In the genomic region with DNA sequence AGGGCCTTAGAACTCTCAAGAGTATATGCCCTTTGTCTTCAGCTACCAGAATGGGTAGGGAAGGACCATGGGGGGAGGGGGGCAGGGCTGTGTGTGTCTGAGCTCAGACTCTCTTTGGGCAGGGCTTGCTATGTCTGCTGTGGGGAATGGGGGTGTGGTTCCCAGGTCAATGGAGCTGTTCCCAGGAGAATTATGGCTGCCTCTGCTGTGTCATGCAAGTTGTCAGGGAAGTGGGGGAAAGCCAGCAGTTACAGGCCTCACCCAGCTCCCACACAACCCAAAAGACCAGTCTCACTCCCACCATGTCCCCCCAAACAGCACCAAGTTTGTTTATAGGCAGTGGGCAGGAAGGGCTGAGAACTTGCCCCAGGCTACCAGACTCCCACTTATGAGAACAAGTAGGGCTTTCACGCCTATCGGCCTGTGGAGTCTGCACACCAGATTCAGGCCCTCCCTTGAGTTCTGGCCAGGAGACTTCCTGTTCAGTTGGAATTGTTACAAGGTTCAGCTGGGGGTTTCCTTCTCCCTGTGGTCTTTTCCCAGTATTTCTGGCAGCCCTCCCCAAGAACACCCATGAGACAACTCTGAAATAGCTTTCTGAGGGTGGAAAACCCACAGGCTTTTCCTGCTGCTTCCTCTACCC, we compare ENCODE assay signal across 32 cellular contexts. TPM values are rescaled to one million over a fixed set of nuclear protein-coding genes. Genes with fewer than 3 reads are reported as not detected.
DNase-seq lines count a peak whose midpoint lies in the region; ATAC-seq and TF ChIP-seq lines count a peak whose summit lies in the region.
"Had no signal": no experiment of that assay in that cellular context is flagged by ENCODE, and none has a peak within 500 bp of the region (broad histone marks: within the 10 kb centered on the region; RNA-seq: fewer than 3 reads in every experiment).

No MANE protein-coding gene starts in this region.

- no peak overlapping the region for H3K4me3 Mint-ChIP-seq in H9
- no peak overlapping the region for H3K4me3 Mint-ChIP-seq in stimulated activated naive B cell treated with anti-CD40 and anti-IgM and Interleukin-4, amounts not matched to agents 10 μg/mL and 1 μg/mL and 100 μg/mL, for 72 hours
- H3K4me3 Mint-ChIP-seq: activated CD4-positive, alpha-beta T cell treated with anti-CD3 and anti-CD28 coated beads for 36 hours; activated CD8-positive, alpha-beta T cell treated with anti-CD3 and anti-CD28 coated beads for 36 hours; CD14-positive monocyte had no signal

- H3K4me1 Mint-ChIP-seq in H9 = peaks cover 14 to 16% of the 10 kb centered on the region in 2 experiments; a peak in 3 of 4 replicates
- no peaks in the 10 kb centered on the region for H3K4me1 Mint-ChIP-seq in stimulated activated naive B cell treated with anti-CD40 and anti-IgM and Interleukin-4, amounts not matched to agents 10 μg/mL and 1 μg/mL and 100 μg/mL, for 72 hours
- H3K4me1 Mint-ChIP-seq: CD14-positive monocyte had no signal

- no peaks in the 10 kb centered on the region for H3K9me2 ChIP-seq in DOHH2 (replicated peaks; ENCODE audit: control insufficient read depth, low read length)

- H3K27me3 Mint-ChIP-seq in H9 (ENCODE audit: low read depth) = peaks cover 7% of the 10 kb centered on the region
- H3K27me3 Mint-ChIP-seq in stimulated activated naive B cell treated with anti-CD40 and anti-IgM and Interleukin-4, amounts not matched to agents 10 μg/mL and 1 μg/mL and 100 μg/mL, for 72 hours = peaks cover 18 to 19% of the 10 kb centered on the region in 2 donors
- H3K27me3 Mint-ChIP-seq: progenitor cell of endocrine pancreas had no signal

- H3K36me3 Mint-ChIP-seq in H9 (ENCODE audit: insufficient read depth in 1 of 3, low read depth in 3 of 3) = peaks cover 0 to 39% (median 15%) of the 10 kb centered on the region in 3 experiments; a peak in 5 of 7 replicates
- no peaks in the 10 kb centered on the region for H3K36me3 Mint-ChIP-seq in stimulated activated naive B cell treated with anti-CD40 and anti-IgM and Interleukin-4, amounts not matched to agents 10 μg/mL and 1 μg/mL and 100 μg/mL, for 72 hours
- H3K36me3 Mint-ChIP-seq: CD14-positive monocyte had no signal

- no peak overlapping the region for H3K4ac ChIP-seq in H9 (ENCODE audit: low read depth, low read length)

- H3K14ac ChIP-seq in H9 (ENCODE audit: insufficient read depth, low read length) = no peak overlapping the region

- H3F3A ChIP-seq in DOHH2 (ENCODE audit: control insufficient read depth, insufficient read depth) = peaks cover 7% of the 10 kb centered on the region

- WGBS in H9 (ENCODE audit: extremely low coverage, insufficient read length, low lambda C conversion rate) = no CpG with 5 or more reads among the region's 2 CpGs

- no peak overlapping the region for H3K4me3 ChIP-seq in DOHH2 (ENCODE audit: low read length)
- H3K4me3 ChIP-seq in cardiac fibroblast (replicated peaks in 1 of 2; ENCODE audit: low read depth in 2 of 2, low read length in 2 of 2) = no peak overlapping the region
- H3K4me3 ChIP-seq in osteoblast (ENCODE audit: insufficient read depth, low read length) = no peak overlapping the region
- H3K4me3 ChIP-seq: breast epithelium, left lung had no signal

- no peak overlapping the region for H3K18ac ChIP-seq in H9 (ENCODE audit: insufficient read length, low read depth, low read length)

- H3K79me2 ChIP-seq in DOHH2 (ENCODE audit: control insufficient read depth, low read length) (no peaks in the 10 kb centered on the region), H9 (ENCODE audit: insufficient read depth, low read length) (no peaks in the 10 kb centered on the region), osteoblast (ENCODE audit: insufficient read depth, low read length) (no peaks in the 10 kb centered on the region)

- no peak overlapping the region for H2BK120ac ChIP-seq in H9 (ENCODE audit: low read depth, low read length, poor library complexity, severe bottlenecking)

- H4K20me1 ChIP-seq in DOHH2 (ENCODE audit: control insufficient read depth, insufficient read depth, low read depth, low read length) (no peaks in the 10 kb centered on the region), H9 (ENCODE audit: control insufficient read depth, insufficient read depth, insufficient read length) (no peaks in the 10 kb centered on the region), osteoblast (ENCODE audit: insufficient read depth, low read length) (no peaks in the 10 kb centered on the region)

- H3K36me3 ChIP-seq in DOHH2 (ENCODE audit: control insufficient read depth, low read length) (peaks cover 19% of the 10 kb centered on the region), osteoblast (ENCODE audit: insufficient read depth, low read length) (no peaks in the 10 kb centered on the region)
- H3K36me3 ChIP-seq: breast epithelium, left lung had no signal

- H3K27ac ChIP-seq in DOHH2 (ENCODE audit: low read depth, low read length) = no peak overlapping the region
- no peak overlapping the region for H3K27ac ChIP-seq in H9 (ENCODE audit: insufficient read length, low read depth, low read length)
- H3K27ac ChIP-seq in osteoblast (ENCODE audit: low read depth, low read length) = no peak overlapping the region
- H3K27ac ChIP-seq: breast epithelium, left lung, VCaP had no signal

- H4K5ac ChIP-seq in H9 (ENCODE audit: insufficient read length, low read depth, low read length) = no peak overlapping the region

- H2BK12ac ChIP-seq in H9 (ENCODE audit: insufficient read length, low read depth, low read length) = no peak overlapping the region

- no peak overlapping the region for H2BK20ac ChIP-seq in H9 (ENCODE audit: low read depth, low read length, poor library complexity, severe bottlenecking)

- H2BK5ac ChIP-seq in H9 (ENCODE audit: insufficient read length, low read length) = no peak overlapping the region

- no peak overlapping the region for H3K27ac Mint-ChIP-seq in H9
- H3K27ac Mint-ChIP-seq in stimulated activated naive B cell treated with anti-CD40 and anti-IgM and Interleukin-4, amounts not matched to agents 10 μg/mL and 1 μg/mL and 100 μg/mL, for 72 hours = no peak overlapping the region
- H3K27ac Mint-ChIP-seq: activated CD4-positive, alpha-beta T cell treated with anti-CD3 and anti-CD28 coated beads for 36 hours; activated CD8-positive, alpha-beta T cell treated with anti-CD3 and anti-CD28 coated beads for 36 hours; activated naive CD4-positive, alpha-beta T cell treated with anti-CD3 and anti-CD28 coated beads, Interleukin-2, amount 50 U/mL, for 72 hours; activated T-helper 2 cell treated with anti-CD3 and anti-CD28 coated beads, Interferon-gamma antibody, Interleukin-2, Interleukin-4, amounts not matched to agents 10 μg/mL and 5 μg/mL and 100 μg/mL, durations not matched to agents 14 hours and 24 hours and 36 hours; progenitor cell of endocrine pancreas had no signal

- no peaks in the 10 kb centered on the region for H3K27me3 ChIP-seq in DOHH2 (ENCODE audit: control insufficient read depth, low read length)
- no peaks in the 10 kb centered on the region for H3K27me3 ChIP-seq in H9 (ENCODE audit: insufficient read depth, low read length)
- no peaks in the 10 kb centered on the region for H3K27me3 ChIP-seq in osteoblast (ENCODE audit: insufficient read depth, low read length)
- H3K27me3 ChIP-seq: breast epithelium, left lung had no signal

- H3K9me3 Mint-ChIP-seq in H9 = peaks cover 25 to 38% of the 10 kb centered on the region in 2 experiments
- H3K9me3 Mint-ChIP-seq in stimulated activated naive B cell treated with anti-CD40 and anti-IgM and Interleukin-4, amounts not matched to agents 10 μg/mL and 1 μg/mL and 100 μg/mL, for 72 hours = peaks cover 20 to 21% of the 10 kb centered on the region in 2 donors
- H3K9me3 Mint-ChIP-seq: activated CD8-positive, alpha-beta T cell treated with anti-CD3 and anti-CD28 coated beads for 36 hours; activated T-helper 2 cell treated with anti-CD3 and anti-CD28 coated beads, Interferon-gamma antibody, Interleukin-2, Interleukin-4, amounts not matched to agents 10 μg/mL and 5 μg/mL and 100 μg/mL, durations not matched to agents 14 hours and 24 hours and 36 hours had no signal

- H3K56ac ChIP-seq in H9 (ENCODE audit: insufficient read length, low read depth, low read length) = no peak overlapping the region

- H2AK5ac ChIP-seq in H9 (ENCODE audit: insufficient read length, low read length) = no peak overlapping the region

- no peak overlapping the region for H4K8ac ChIP-seq in H9 (replicated peaks; ENCODE audit: insufficient read length, low read depth, low read length)

- H4K91ac ChIP-seq in H9 (ENCODE audit: insufficient read length, low read depth, low read length) = no peak overlapping the region

- DNase-seq in H9 (peak; percentile 12), cardiac fibroblast (ENCODE audit: low read depth in 2 of 2) (peak; percentile 49 to 60), osteoblast (ENCODE audit: insufficient read length, low spot score, missing footprints) (peak; percentile 54), DMS153 (lab: John Stamatoyannopoulos, UW) (no peak)
- no peak for DNase-seq in stimulated activated naive B cell treated with anti-CD40 and anti-IgM and Interleukin-4, amounts not matched to agents 10 μg/mL and 1 μg/mL and 100 μg/mL, for 72 hours
- DNase-seq: activated CD4-positive, alpha-beta T cell treated with anti-CD3 and anti-CD28 coated beads for 36 hours; activated CD8-positive, alpha-beta T cell treated with anti-CD3 and anti-CD28 coated beads for 36 hours; amygdala; Calu3; DND-41; GOT3; left lung; mesenchymal stem cell; NCI-H1105 treated with DMSO at 0.1 percent for 48 hours; NCI-H1930; NCI-H524 treated with DMSO at 0.1 percent for 48 hours; PC-3; Right ventricle myocardium superior; stimulated activated CD4-positive, alpha-beta T cell treated with anti-CD3 and anti-CD28 coated beads, Interleukin-15, amount 100 ng/mL, for 24 hours; stimulated activated CD4-positive, alpha-beta T cell treated with anti-CD3 and anti-CD28 coated beads, Interleukin-4, amount 100 ng/mL, for 4 hours; trophoblast cell had no signal

- no peak overlapping the region for H2AFZ ChIP-seq in H9 (ENCODE audit: low read length)
- peak overlapping the region; percentile 27 for H2AFZ ChIP-seq in osteoblast (ENCODE audit: low read length)

- H3K9me3 ChIP-seq in DOHH2 (ENCODE audit: control insufficient read depth, insufficient read depth, low read length) = peaks cover 17% of the 10 kb centered on the region; the same call in 1 of the 2 replicates
- no peaks in the 10 kb centered on the region for H3K9me3 ChIP-seq in H9 (ENCODE audit: control insufficient read depth, low read depth, low read length)
- H3K9me3 ChIP-seq in osteoblast (ENCODE audit: low read depth, low read length) = no peaks in the 10 kb centered on the region
- H3K9me3 ChIP-seq: left lung had no signal

- no peak overlapping the region for H3T11ph ChIP-seq in H9 (ENCODE audit: low read length)

- ATAC-seq in GM18511 (IDR thresholded peaks at IDR 0.05; ENCODE audit: unreplicated experiment) = no peak
- ATAC-seq in stimulated activated naive B cell treated with anti-CD40 and anti-IgM and Interleukin-4, amounts not matched to agents 10 μg/mL and 1 μg/mL and 100 μg/mL, for 72 hours (replicated peaks) = no peak
- ATAC-seq: activated CD4-positive, alpha-beta T cell treated with anti-CD3 and anti-CD28 coated beads for 36 hours; activated CD8-positive, alpha-beta T cell treated with anti-CD3 and anti-CD28 coated beads for 36 hours; activated naive CD4-positive, alpha-beta T cell treated with anti-CD3 and anti-CD28 coated beads, Interleukin-2, amount 50 U/mL, for 72 hours; left lung; PC-3 had no signal

- H3K79me1 ChIP-seq in H9 (ENCODE audit: insufficient read depth, low read depth, low read length, poor library complexity, severe bottlenecking) = no peaks in the 10 kb centered on the region

- no peaks in the 10 kb centered on the region for H3K23me2 ChIP-seq in H9 (ENCODE audit: insufficient read length, low read depth, low read length, poor library complexity, severe bottlenecking)

- H2BK15ac ChIP-seq in H9 (ENCODE audit: low read depth, low read length) = no peak overlapping the region

- H3K9ac ChIP-seq in H9 (ENCODE audit: extremely low read depth, insufficient read length, low read length) = no peak overlapping the region

- TF ChIP-seq CTCF in DOHH2 (IDR thresholded peaks at IDR 0.05; ENCODE audit: low read depth, low read length, poor library complexity, severe bottlenecking) (no peak), H9 (conservative IDR thresholded peaks at IDR 0.05) (no peak), cardiac fibroblast (IDR thresholded peaks at IDR 0.05; ENCODE audit: low read depth, low read length) (no peak), osteoblast (IDR thresholded peaks at IDR 0.05; ENCODE audit: extremely low read depth, low read depth, low read length) (no peak)

- H3K4me2 ChIP-seq in DOHH2 (ENCODE audit: low read length) (peak overlapping the region; percentile 5; the same call in 1 of the 2 replicates), H9 (ENCODE audit: insufficient read depth, insufficient read length, low read length) (no peak overlapping the region), osteoblast (ENCODE audit: insufficient read depth, low read length) (no peak overlapping the region)

- H3K4me1 ChIP-seq in DOHH2 (ENCODE audit: control insufficient read depth, low read length) = peaks cover 65% of the 10 kb centered on the region
- no peaks in the 10 kb centered on the region for H3K4me1 ChIP-seq in H9 (ENCODE audit: insufficient read depth, low read length)
- peaks cover 5% of the 10 kb centered on the region for H3K4me1 ChIP-seq in osteoblast (ENCODE audit: insufficient read depth, low read length)
- H3K4me1 ChIP-seq: breast epithelium, left lung had no signal

- no peak overlapping the region for H3K23ac ChIP-seq in H9 (ENCODE audit: insufficient read length, low read depth, low read length)

RNA-seq across cellular contexts. Expression of a gene that starts 6.1 kb away (rescaled TPM):
- not detected in 2 replicates for total RNA-seq in H9 (2021)
- not detected in 2 replicates for total RNA-seq in osteoblast
- total RNA-seq: activated CD4-positive, alpha-beta T cell treated with anti-CD3 and anti-CD28 coated beads for 36 hours; activated CD8-positive, alpha-beta T cell treated with anti-CD3 and anti-CD28 coated beads for 36 hours; activated naive CD4-positive, alpha-beta T cell treated with anti-CD3 and anti-CD28 coated beads, Interleukin-2, amount 50 U/mL, for 72 hours; activated T-helper 2 cell treated with anti-CD3 and anti-CD28 coated beads, Interferon-gamma antibody, Interleukin-2, Interleukin-4, amounts not matched to agents 10 μg/mL and 5 μg/mL and 100 μg/mL, durations not matched to agents 14 hours and 24 hours and 36 hours; Calu3; fibroblast of villous mesenchyme; HT-29; left lung; PC-3; Right ventricle myocardium superior; subcutaneous adipose tissue had no signal

RNA-seq across cellular contexts. Expression of a gene that starts 17.3 kb away (rescaled TPM):
- total RNA-seq in H9 (2021) (not detected in 2 replicates), osteoblast (under 0.01 and 0.29 TPM in 2 replicates)
- total RNA-seq: activated CD4-positive, alpha-beta T cell treated with anti-CD3 and anti-CD28 coated beads for 36 hours; activated CD8-positive, alpha-beta T cell treated with anti-CD3 and anti-CD28 coated beads for 36 hours; activated naive CD4-positive, alpha-beta T cell treated with anti-CD3 and anti-CD28 coated beads, Interleukin-2, amount 50 U/mL, for 72 hours; activated T-helper 2 cell treated with anti-CD3 and anti-CD28 coated beads, Interferon-gamma antibody, Interleukin-2, Interleukin-4, amounts not matched to agents 10 μg/mL and 5 μg/mL and 100 μg/mL, durations not matched to agents 14 hours and 24 hours and 36 hours; breast epithelium; Calu3; fibroblast of villous mesenchyme; HT-29; left lung; PC-3; progenitor cell of endocrine pancreas; Right ventricle myocardium superior; subcutaneous adipose tissue had no signal

RNA-seq across cellular contexts. Expression of a gene that starts 50.6 kb away (rescaled TPM):
- total RNA-seq in H9 (2021) (not detected in 2 replicates), osteoblast (not detected in 2 replicates)
- total RNA-seq: activated CD4-positive, alpha-beta T cell treated with anti-CD3 and anti-CD28 coated beads for 36 hours; activated CD8-positive, alpha-beta T cell treated with anti-CD3 and anti-CD28 coated beads for 36 hours; activated naive CD4-positive, alpha-beta T cell treated with anti-CD3 and anti-CD28 coated beads, Interleukin-2, amount 50 U/mL, for 72 hours; activated T-helper 2 cell treated with anti-CD3 and anti-CD28 coated beads, Interferon-gamma antibody, Interleukin-2, Interleukin-4, amounts not matched to agents 10 μg/mL and 5 μg/mL and 100 μg/mL, durations not matched to agents 14 hours and 24 hours and 36 hours; breast epithelium; Calu3; fibroblast of villous mesenchyme; HT-29; left lung; PC-3; progenitor cell of endocrine pancreas; Right ventricle myocardium superior; subcutaneous adipose tissue had no signal

Comparison
In these comparisons a context has a peak if more than half of its experiments do, and no peak if none do; other contexts are left out.
1. DNase-seq: peak in H9 (single experiment), cardiac fibroblast (2 of 2) and osteoblast (single experiment); none in DMS153 (single experiment) and stimulated activated naive B cell treated with anti-CD40 and anti-IgM and Interleukin-4, amounts not matched to agents 10 μg/mL and 1 μg/mL and 100 μg/mL, for 72 hours (single experiment).